24 cellular contexts compared by ENCODE assay signal in the genomic region with DNA sequence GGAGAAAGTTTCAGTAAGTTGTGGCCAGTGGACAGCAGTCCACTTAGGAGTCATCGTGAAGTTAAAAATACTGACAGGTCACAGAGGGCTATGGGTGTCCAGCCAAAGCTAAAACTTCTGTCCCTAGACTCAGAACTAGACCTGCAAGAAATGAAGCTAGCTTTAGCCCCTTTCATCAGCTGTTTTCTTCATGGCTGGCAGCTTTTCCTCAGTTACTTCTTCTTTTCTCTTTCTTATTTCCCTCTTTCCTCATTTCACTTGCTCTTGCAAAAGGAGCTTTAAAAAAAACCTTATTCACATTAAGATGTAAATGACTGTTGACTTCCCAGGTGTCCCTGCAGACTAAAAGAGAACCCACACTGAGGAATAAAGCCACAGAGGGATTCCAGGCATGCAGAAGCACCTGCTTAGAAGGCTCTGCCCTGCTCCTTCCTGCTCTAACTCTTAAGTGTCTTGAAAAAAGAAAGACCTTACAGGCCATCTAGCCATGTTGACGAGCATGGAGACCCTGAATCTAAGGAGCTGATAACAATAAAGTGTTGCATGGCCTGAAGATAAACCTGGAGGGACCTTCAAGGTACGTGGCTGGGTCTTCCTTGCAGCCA.
A peak's percentile ranks its signal among the peaks of the same experiment; 100 is the strongest.
DNase-seq lines count a peak whose midpoint lies in the region; ATAC-seq and TF ChIP-seq lines count a peak whose summit lies in the region.
"Had no signal": no experiment of that assay in that cellular context is flagged by ENCODE, and none has a peak within 500 bp of the region (broad histone marks: within the 10 kb centered on the region; RNA-seq: fewer than 3 reads in every experiment).

No MANE protein-coding gene starts in this region.

- no peak overlapping the region for H2AFZ ChIP-seq in OCI-LY3 (ENCODE audit: low read depth, low read length)

- H3K27me3 ChIP-seq in OCI-LY3 (ENCODE audit: low read depth, low read length): no peaks in the 10 kb centered on the region
- H3K27me3 ChIP-seq: thyroid gland had no signal

- intact Hi-C loops in activated CD4-positive, alpha-beta T cell treated with anti-CD3 and anti-CD28 coated beads, Interleukin-2, amount 10 ng/mL, durations not matched to agents 24 days and 14 days (cut with micrococcal nuclease): no loop called here

- peak overlapping the region; percentile 56 for H3K9ac ChIP-seq in OCI-LY3 (ENCODE audit: low read length)

- H3K4me3 ChIP-seq in OCI-LY3 (ENCODE audit: low read length): peak overlapping the region; percentile 70
- H3K4me3 ChIP-seq: K562, thyroid gland had no signal

- peak overlapping the region; percentile 91 for H3K4me2 ChIP-seq in OCI-LY3 (ENCODE audit: low read length)

- no peaks in the 10 kb centered on the region for H3K9me3 ChIP-seq in OCI-LY3 (ENCODE audit: insufficient read depth, low read length)
- H3K9me3 ChIP-seq: thyroid gland had no signal

- H3K27ac Mint-ChIP-seq in activated CD4-positive, alpha-beta T cell treated with anti-CD3 and anti-CD28 coated beads, Interleukin-2, amount 10 ng/mL, durations not matched to agents 24 days and 14 days: no peak overlapping the region
- H3K27ac Mint-ChIP-seq in stimulated activated naive B cell treated with anti-CD40 and anti-IgM and Interleukin-4, amounts not matched to agents 10 μg/mL and 1 μg/mL and 100 μg/mL, for 72 hours: no peak overlapping the region
- H3K27ac Mint-ChIP-seq: activated CD8-positive, alpha-beta T cell treated with anti-CD3 and anti-CD28 coated beads for 36 hours; stimulated activated memory B cell treated with anti-CD40 and anti-IgM and Interleukin-4, amounts not matched to agents 10 μg/mL and 1 μg/mL and 100 μg/mL, for 72 hours; T-cell had no signal

- H4K20me1 ChIP-seq in OCI-LY3 (ENCODE audit: insufficient read depth, low read length): no peaks in the 10 kb centered on the region

- peak; percentile 42 for DNase-seq in activated CD4-positive, alpha-beta T cell treated with anti-CD3 and anti-CD28 coated beads, Interleukin-2, amount 10 ng/mL, durations not matched to agents 24 days and 14 days
- no peak for DNase-seq in activated CD4-positive, alpha-beta T cell treated with anti-CD3 and anti-CD28 coated beads, Interleukin-2, amount 50 U/mL, for 48 hours
- peak; percentile 69 for DNase-seq in iPS DF 4.7 (ENCODE audit: extremely low read depth, low spot score)
- DNase-seq in stimulated activated naive B cell treated with anti-CD40 and anti-IgM and Interleukin-4, amounts not matched to agents 10 μg/mL and 1 μg/mL and 100 μg/mL, for 72 hours: no peak
- no peak for DNase-seq in NAMALWA (ENCODE audit: low spot score)
- no peak for DNase-seq in dedifferentiated amniotic fluid mesenchymal stem cell (ENCODE audit: extremely low spot score)
- no peak for DNase-seq in HuH-7 (ENCODE audit: low spot score)
- DNase-seq: activated CD8-positive, alpha-beta T cell treated with anti-CD3 and anti-CD28 coated beads for 36 hours; activated T-cell treated with anti-CD3 and anti-CD28 coated beads, Interleukin-2, amount 50 U/mL, for 48 hours; DMS153; left cardiac atrium; NCI-H1105 treated with DMSO at 0.1 percent for 48 hours; NCI-H2171 treated with DMSO at 0.1 percent for 48 hours; NCI-H82; retina; T-cell; thyroid gland had no signal

- TF ChIP-seq CTCF in OCI-LY3 (IDR thresholded peaks at IDR 0.05; ENCODE audit: low read depth, low read length): no peak

- peak overlapping the region; percentile 85 for H3K27ac ChIP-seq in OCI-LY3 (ENCODE audit: low read length)
- H3K27ac ChIP-seq: 22Rv1, C4-2B, RWPE1, thyroid gland had no signal

- peaks cover 5% of the 10 kb centered on the region for H3K27me3 Mint-ChIP-seq in activated CD4-positive, alpha-beta T cell treated with anti-CD3 and anti-CD28 coated beads, Interleukin-2, amount 10 ng/mL, durations not matched to agents 24 days and 14 days
- no peaks in the 10 kb centered on the region for H3K27me3 Mint-ChIP-seq in stimulated activated naive B cell treated with anti-CD40 and anti-IgM and Interleukin-4, amounts not matched to agents 10 μg/mL and 1 μg/mL and 100 μg/mL, for 72 hours
- H3K27me3 Mint-ChIP-seq: stimulated activated memory B cell treated with anti-CD40 and anti-IgM and Interleukin-4, amounts not matched to agents 10 μg/mL and 1 μg/mL and 100 μg/mL, for 72 hours had no signal

- no peaks in the 10 kb centered on the region for H3K4me1 Mint-ChIP-seq in activated CD4-positive, alpha-beta T cell treated with anti-CD3 and anti-CD28 coated beads, Interleukin-2, amount 10 ng/mL, durations not matched to agents 24 days and 14 days
- H3K4me1 Mint-ChIP-seq in stimulated activated naive B cell treated with anti-CD40 and anti-IgM and Interleukin-4, amounts not matched to agents 10 μg/mL and 1 μg/mL and 100 μg/mL, for 72 hours: peaks cover 40 to 49% of the 10 kb centered on the region in 2 donors

- no peaks in the 10 kb centered on the region for H3K79me2 ChIP-seq in OCI-LY3 (ENCODE audit: low read length)

- peak; percentile 44 to 51 for ATAC-seq in stimulated activated naive B cell treated with anti-CD40 and anti-IgM and Interleukin-4, amounts not matched to agents 10 μg/mL and 1 μg/mL and 100 μg/mL, for 72 hours (replicated peaks)
- ATAC-seq: activated CD8-positive, alpha-beta T cell treated with anti-CD3 and anti-CD28 coated beads for 36 hours; activated naive CD4-positive, alpha-beta T cell treated with anti-CD3 and anti-CD28 coated beads, Interleukin-2, amount 50 U/mL, for 72 hours; K562; left cardiac atrium; stimulated activated memory B cell treated with anti-CD40 and anti-IgM and Interleukin-4, amounts not matched to agents 10 μg/mL and 1 μg/mL and 100 μg/mL, for 72 hours; T-cell had no signal

- no peaks in the 10 kb centered on the region for H3K36me3 ChIP-seq in OCI-LY3 (replicated peaks; ENCODE audit: low read depth, low read length)
- H3K36me3 ChIP-seq: thyroid gland had no signal

- no peak overlapping the region for H3K4me3 Mint-ChIP-seq in activated CD4-positive, alpha-beta T cell treated with anti-CD3 and anti-CD28 coated beads, Interleukin-2, amount 10 ng/mL, durations not matched to agents 24 days and 14 days
- H3K4me3 Mint-ChIP-seq in stimulated activated naive B cell treated with anti-CD40 and anti-IgM and Interleukin-4, amounts not matched to agents 10 μg/mL and 1 μg/mL and 100 μg/mL, for 72 hours: no peak overlapping the region
- H3K4me3 Mint-ChIP-seq: activated CD8-positive, alpha-beta T cell treated with anti-CD3 and anti-CD28 coated beads for 36 hours; stimulated activated memory B cell treated with anti-CD40 and anti-IgM and Interleukin-4, amounts not matched to agents 10 μg/mL and 1 μg/mL and 100 μg/mL, for 72 hours; T-cell had no signal

- no peaks in the 10 kb centered on the region for H3K36me3 Mint-ChIP-seq in activated CD4-positive, alpha-beta T cell treated with anti-CD3 and anti-CD28 coated beads, Interleukin-2, amount 10 ng/mL, durations not matched to agents 24 days and 14 days (ENCODE audit: low read depth)
- H3K36me3 Mint-ChIP-seq in stimulated activated naive B cell treated with anti-CD40 and anti-IgM and Interleukin-4, amounts not matched to agents 10 μg/mL and 1 μg/mL and 100 μg/mL, for 72 hours: no peaks in the 10 kb centered on the region
- H3K36me3 Mint-ChIP-seq: activated naive CD4-positive, alpha-beta T cell treated with anti-CD3 and anti-CD28 coated beads, Interleukin-2, amount 50 U/mL, for 72 hours; stimulated activated memory B cell treated with anti-CD40 and anti-IgM and Interleukin-4, amounts not matched to agents 10 μg/mL and 1 μg/mL and 100 μg/mL, for 72 hours; T-cell had no signal

- no peaks in the 10 kb centered on the region for H3K9me3 Mint-ChIP-seq in activated CD4-positive, alpha-beta T cell treated with anti-CD3 and anti-CD28 coated beads, Interleukin-2, amount 10 ng/mL, durations not matched to agents 24 days and 14 days
- H3K9me3 Mint-ChIP-seq in stimulated activated naive B cell treated with anti-CD40 and anti-IgM and Interleukin-4, amounts not matched to agents 10 μg/mL and 1 μg/mL and 100 μg/mL, for 72 hours: no peaks in the 10 kb centered on the region
- H3K9me3 Mint-ChIP-seq: activated CD8-positive, alpha-beta T cell treated with anti-CD3 and anti-CD28 coated beads for 36 hours; activated naive CD4-positive, alpha-beta T cell treated with anti-CD3 and anti-CD28 coated beads, Interleukin-2, amount 50 U/mL, for 72 hours; stimulated activated memory B cell treated with anti-CD40 and anti-IgM and Interleukin-4, amounts not matched to agents 10 μg/mL and 1 μg/mL and 100 μg/mL, for 72 hours; T-cell had no signal

- peaks cover 77% of the 10 kb centered on the region for H3K4me1 ChIP-seq in OCI-LY3 (ENCODE audit: low read length)
- H3K4me1 ChIP-seq: thyroid gland had no signal

Comparison
In these comparisons a context has a peak if more than half of its experiments do, and no peak if none do; other contexts are left out.
1. DNase-seq: peak in activated CD4-positive, alpha-beta T cell treated with anti-CD3 and anti-CD28 coated beads, Interleukin-2, amount 10 ng/mL, durations not matched to agents 24 days and 14 days (single experiment) and iPS DF 4.7 (single experiment); none in activated CD4-positive, alpha-beta T cell treated with anti-CD3 and anti-CD28 coated beads, Interleukin-2, amount 50 U/mL, for 48 hours (0 of 2), stimulated activated naive B cell treated with anti-CD40 and anti-IgM and Interleukin-4, amounts not matched to agents 10 μg/mL and 1 μg/mL and 100 μg/mL, for 72 hours (single experiment), NAMALWA (single experiment), dedifferentiated amniotic fluid mesenchymal stem cell (single experiment) and HuH-7 (single experiment).